In genomic region chr6:139981810-139982550, GRCh38 we compare ENCODE assay signal across 8 cellular contexts.
DNase-seq lines count a peak whose midpoint lies in the region; ATAC-seq and TF ChIP-seq lines count a peak whose summit lies in the region.

No MANE protein-coding gene starts in this region.

- peak overlapping the region; percentile 60 for H2BK20ac ChIP-seq in H9 (ENCODE audit: low read depth, low read length, poor library complexity, severe bottlenecking)

- no peak for ATAC-seq in GM18519 (IDR thresholded peaks at IDR 0.05; ENCODE audit: low FRiP score, unreplicated experiment)
- ATAC-seq in HG02798 (IDR thresholded peaks at IDR 0.05; ENCODE audit: poor library complexity, unreplicated experiment) = no peak

- H3K14ac ChIP-seq in H9 (ENCODE audit: insufficient read depth, low read length) = no peak overlapping the region

- peak overlapping the region in 1 of 2 experiments; percentile 38; a peak in 2 of 5 replicates for H3K4me3 Mint-ChIP-seq in H9

- H3K9ac ChIP-seq in H9 (ENCODE audit: extremely low read depth, insufficient read length, low read length) = no peak overlapping the region

- H3K23me2 ChIP-seq in H9 (ENCODE audit: insufficient read length, low read depth, low read length, poor library complexity, severe bottlenecking) = no peaks in the 10 kb centered on the region

- no peak overlapping the region for H3K4me3 ChIP-seq in H7 (ENCODE audit: insufficient read depth, low read depth, low read length)

- no peaks in the 10 kb centered on the region for H3K36me3 ChIP-seq in H7 (replicated peaks; ENCODE audit: control insufficient read depth, insufficient read depth, low read length)

- H2BK120ac ChIP-seq in H9 (ENCODE audit: low read depth, low read length, poor library complexity, severe bottlenecking) = no peak overlapping the region

- no CpG with 5 or more reads among the region's 6 CpGs for WGBS in H9 (ENCODE audit: extremely low coverage, insufficient read length, low lambda C conversion rate)

- peak overlapping the region; percentile 55 to 93 (median 71); a peak in 6 of 7 replicates for H3K27ac Mint-ChIP-seq in H9

- H2BK15ac ChIP-seq in H9 (ENCODE audit: low read depth, low read length) = no peak overlapping the region

- no peaks in the 10 kb centered on the region for H3K9me3 ChIP-seq in H9 (ENCODE audit: control insufficient read depth, low read depth, low read length)

- no peak overlapping the region for H2AK5ac ChIP-seq in H9 (ENCODE audit: insufficient read length, low read length)

- H3K4me1 Mint-ChIP-seq in H9 = peaks cover 32 to 34% of the 10 kb centered on the region in 2 experiments

- H4K8ac ChIP-seq in H9 (replicated peaks; ENCODE audit: insufficient read length, low read depth, low read length) = no peak overlapping the region

- no peak overlapping the region for H4K91ac ChIP-seq in H9 (ENCODE audit: insufficient read length, low read depth, low read length)

- no peak overlapping the region for H4K5ac ChIP-seq in H9 (ENCODE audit: insufficient read length, low read depth, low read length)

- H3K4me2 ChIP-seq in H9 (ENCODE audit: insufficient read depth, insufficient read length, low read length) = no peak overlapping the region

- peaks cover 6% of the 10 kb centered on the region; the same call in 1 of the 2 replicates for H3K4me1 ChIP-seq in H9 (ENCODE audit: insufficient read depth, low read length)

- no peak overlapping the region for H3K18ac ChIP-seq in H9 (ENCODE audit: insufficient read length, low read depth, low read length)

- DNase-seq in H9 (peak; percentile 30), OCI-M1 (lab: John Stamatoyannopoulos, UW) (peak; percentile 26), fibroblast of gingiva (ENCODE audit: low read depth) (peak; percentile 86), pons (ENCODE audit: low spot score) (peak; percentile 47), H7 (no peak)
- DNase-seq in stimulated activated CD4-positive, alpha-beta T cell treated with anti-CD3 and anti-CD28 coated beads, Interleukin-2, amount 100 ng/mL, for 48 hours = no peak

- no peaks in the 10 kb centered on the region for H3K36me3 Mint-ChIP-seq in H9 (ENCODE audit: insufficient read depth in 1 of 3, low read depth in 3 of 3)

- H4K20me1 ChIP-seq in H9 (ENCODE audit: control insufficient read depth, insufficient read depth, insufficient read length) = no peaks in the 10 kb centered on the region

- H2BK12ac ChIP-seq in H9 (ENCODE audit: insufficient read length, low read depth, low read length) = no peak overlapping the region

- no peaks in the 10 kb centered on the region for H3K27me3 Mint-ChIP-seq in H9 (ENCODE audit: low read depth)

- H3K27ac ChIP-seq in H9 (ENCODE audit: insufficient read length, low read depth, low read length) = no peak overlapping the region

- H3K9me3 Mint-ChIP-seq in H9 = no peaks in the 10 kb centered on the region

- no peak overlapping the region for H2BK5ac ChIP-seq in H9 (ENCODE audit: insufficient read length, low read length)

- peak overlapping the region; percentile 68 for H2AFZ ChIP-seq in H9 (ENCODE audit: low read length)

- H3K56ac ChIP-seq in H9 (ENCODE audit: insufficient read length, low read depth, low read length) = no peak overlapping the region

- no peak for TF ChIP-seq CTCF in H9 (conservative IDR thresholded peaks at IDR 0.05)

- H3K79me2 ChIP-seq in H9 (ENCODE audit: insufficient read depth, low read length) = no peaks in the 10 kb centered on the region

- no peaks in the 10 kb centered on the region for H3K27me3 ChIP-seq in H9 (ENCODE audit: insufficient read depth, low read length)
- no peaks in the 10 kb centered on the region for H3K27me3 ChIP-seq in H7 (ENCODE audit: control insufficient read depth, insufficient read depth, low read length)

- H3K79me1 ChIP-seq in H9 (ENCODE audit: insufficient read depth, low read depth, low read length, poor library complexity, severe bottlenecking) = no peaks in the 10 kb centered on the region

- H3T11ph ChIP-seq in H9 (ENCODE audit: low read length) = no peak overlapping the region

- H3K4ac ChIP-seq in H9 (ENCODE audit: low read depth, low read length) = no peak overlapping the region

- no peak overlapping the region for H3K23ac ChIP-seq in H9 (ENCODE audit: insufficient read length, low read depth, low read length)

Comparison
In these comparisons a context has a peak if more than half of its experiments do, and no peak if none do; other contexts are left out.
1. DNase-seq: peak in H9 (single experiment), OCI-M1 (single experiment), fibroblast of gingiva (single experiment) and pons (single experiment); none in stimulated activated CD4-positive, alpha-beta T cell treated with anti-CD3 and anti-CD28 coated beads, Interleukin-2, amount 100 ng/mL, for 48 hours (0 of 2) and H7 (single experiment).